11 cellular contexts compared by ENCODE assay signal in genomic region chr11:123590296-123590912, GRCh38.
DNase-seq lines count a peak whose midpoint lies in the region; ATAC-seq and TF ChIP-seq lines count a peak whose summit lies in the region.
"Had no signal": no experiment of that assay in that cellular context is flagged by ENCODE, and none has a peak within 500 bp of the region (broad histone marks: within the 10 kb centered on the region; RNA-seq: fewer than 3 reads in every experiment).

No MANE protein-coding gene starts in this region.

- WGBS in body of pancreas, 2 donors, result 54 to 63% methylated on average over 4 to 11 of the region's 11 CpGs

- intact Hi-C loops in left cardiac atrium (cut with DNase I) (no loop called here), left ventricle myocardium inferior (cut with micrococcal nuclease) (no loop called here), body of pancreas (cut with DNase I) (no loop called here)

- no peaks in the 10 kb centered on the region for H3K36me3 ChIP-seq in left ventricle myocardium inferior
- no peaks in the 10 kb centered on the region for H3K36me3 ChIP-seq in body of pancreas (replicated peaks in 1 of 2; ENCODE audit: insufficient read depth in 1 of 2, low read depth in 2 of 2)
- H3K36me3 ChIP-seq: prostate gland had no signal

- peak; percentile 51 to 60 for ATAC-seq in left cardiac atrium
- ATAC-seq in body of pancreas, result peak; percentile 82
- ATAC-seq in left lobe of liver, result peak; percentile 40
- ATAC-seq: stimulated activated naive B cell treated with anti-CD40 and anti-IgM and Interleukin-4, amounts not matched to agents 10 μg/mL and 1 μg/mL and 100 μg/mL, for 72 hours had no signal

- H3K4me1 ChIP-seq in left ventricle myocardium inferior (peaks cover 13% of the 10 kb centered on the region), body of pancreas (peaks cover 44% of the 10 kb centered on the region)
- H3K4me1 ChIP-seq: prostate gland had no signal

- no peak for TF ChIP-seq CTCF in left ventricle myocardium inferior (IDR thresholded peaks at IDR 0.05; ENCODE audit: borderline replicate concordance)
- TF ChIP-seq CTCF in body of pancreas (IDR thresholded peaks at IDR 0.05), result no peak

- no peaks in the 10 kb centered on the region for H3K27me3 ChIP-seq in left ventricle myocardium inferior (ENCODE audit: low read depth)
- no peaks in the 10 kb centered on the region for H3K27me3 ChIP-seq in body of pancreas

- H3K4me3 ChIP-seq in left ventricle myocardium inferior, result no peak overlapping the region
- no peak overlapping the region for H3K4me3 ChIP-seq in body of pancreas
- H3K4me3 ChIP-seq: prostate gland had no signal

- DNase-seq in left cardiac atrium (peak; percentile 35), left ventricle myocardium inferior (no peak), body of pancreas (peak; percentile 41 to 65 (median 50)), left lobe of liver (ENCODE audit: low spot score) (no peak), NCI-H2029 treated with DMSO at 0.1 percent for 48 hours (lab: John Stamatoyannopoulos, UW) (no peak), GDM1 (lab: John Stamatoyannopoulos, UW) (no peak), NCI-H774 (lab: John Stamatoyannopoulos, UW) (no peak)
- no peak for DNase-seq in activated effector memory CD4-positive, alpha-beta T cell treated with anti-CD3 and anti-CD28 coated beads, Interleukin-2, amount 50 U/mL, for 16 hours
- DNase-seq: NCI-H1417; stimulated activated naive B cell treated with anti-CD40 and anti-IgM and Interleukin-4, amounts not matched to agents 10 μg/mL and 1 μg/mL and 100 μg/mL, for 72 hours had no signal

- H3K9me3 ChIP-seq in left ventricle myocardium inferior (replicated peaks), result no peaks in the 10 kb centered on the region
- H3K9me3 ChIP-seq in body of pancreas, result no peaks in the 10 kb centered on the region
- H3K9me3 ChIP-seq: prostate gland had no signal

- peak in 2 of 3 donors; percentile 28 to 29 for TF ChIP-seq POLR2A in body of pancreas (IDR thresholded peaks at IDR 0.05)

- H3K27ac ChIP-seq in left ventricle myocardium inferior (replicated peaks), result no peak overlapping the region
- H3K27ac ChIP-seq in body of pancreas, result peak overlapping the region in 3 of 4 donors; percentile 51 to 71 (median 66)
- H3K27ac ChIP-seq: prostate gland had no signal

Comparison
In these comparisons a context has a peak if more than half of its experiments do, and no peak if none do; other contexts are left out.
1. DNase-seq: peak in left cardiac atrium (single experiment) and body of pancreas (4 of 4); none in left ventricle myocardium inferior (single experiment), left lobe of liver (single experiment), NCI-H2029 treated with DMSO at 0.1 percent for 48 hours (single experiment), activated effector memory CD4-positive, alpha-beta T cell treated with anti-CD3 and anti-CD28 coated beads, Interleukin-2, amount 50 U/mL, for 16 hours (single experiment), GDM1 (single experiment) and NCI-H774 (single experiment).
2. Peak in every context shown above with its lines, with median percentiles within 50 percentile points of each other: ATAC-seq.